ENCODE assay signal across 12 cellular contexts in the genomic region with DNA sequence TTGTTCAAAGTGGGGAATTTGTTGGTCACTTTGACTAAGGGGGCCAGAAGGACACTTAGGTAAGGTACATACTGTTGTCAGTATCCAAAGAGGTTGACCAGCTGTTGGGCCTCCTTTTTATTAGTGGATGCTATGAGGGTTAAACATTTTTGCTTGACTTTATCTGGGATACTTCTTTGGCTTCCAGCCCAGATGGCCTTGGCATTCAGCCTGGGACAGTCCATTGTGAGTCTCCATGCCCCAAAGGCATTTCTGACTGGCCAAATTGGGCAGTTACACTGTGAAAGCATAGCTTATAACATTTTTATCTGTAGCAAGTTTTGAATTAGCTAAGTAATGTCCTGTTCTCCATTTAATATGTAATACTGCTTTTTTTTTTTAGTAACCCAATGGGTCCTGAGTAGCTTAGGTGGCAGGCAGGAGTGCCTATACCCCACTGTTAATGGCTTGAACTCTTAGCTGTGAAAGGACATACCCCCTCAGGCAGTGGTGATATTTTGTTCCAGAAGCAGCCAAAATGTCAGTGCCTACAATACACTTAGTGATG. TPM values are rescaled to one million over a fixed set of nuclear protein-coding genes. Genes with fewer than 3 reads are reported as not detected.
DNase-seq lines count a peak whose midpoint lies in the region; ATAC-seq, FAIRE-seq and TF ChIP-seq lines count a peak whose summit lies in the region.
"Had no signal": no experiment of that assay in that cellular context is flagged by ENCODE, and none has a peak within 500 bp of the region (broad histone marks: within the 10 kb centered on the region; RNA-seq: fewer than 3 reads in every experiment).

No MANE protein-coding gene starts in this region.

- no peaks in the 10 kb centered on the region for H4K20me1 ChIP-seq in Karpas-422 (ENCODE audit: insufficient read depth, low read depth, low read length)

- no peak for FAIRE-seq in frontal cortex (lab: Jason Lieb, UNC)

- no peaks in the 10 kb centered on the region for H3K79me2 ChIP-seq in Karpas-422 (ENCODE audit: low read length)

- no peak overlapping the region for H3K27ac Mint-ChIP-seq in endothelial cell (ENCODE audit: unreplicated experiment)
- H3K27ac Mint-ChIP-seq in activated T-helper 17 cell treated with anti-CD3 and anti-CD28 coated beads, Interleukin-2, amount 50 U/mL, for 72 hours, result no peak overlapping the region

- no peak overlapping the region for H2AFZ ChIP-seq in Karpas-422 (ENCODE audit: low read length)

- TF ChIP-seq CTCF in AG04449 (IDR thresholded peaks at IDR 0.05; ENCODE audit: insufficient read depth, low read length, missing control alignments), result no peak
- TF ChIP-seq CTCF in endothelial cell (IDR thresholded peaks at IDR 0.05; ENCODE audit: unreplicated experiment), result no peak

- H3K36me3 Mint-ChIP-seq in endothelial cell (ENCODE audit: low read depth, unreplicated experiment), result no peaks in the 10 kb centered on the region
- no peaks in the 10 kb centered on the region for H3K36me3 Mint-ChIP-seq in activated T-helper 17 cell treated with anti-CD3 and anti-CD28 coated beads, Interleukin-2, amount 50 U/mL, for 72 hours (ENCODE audit: low read depth)

- H3K4me3 Mint-ChIP-seq in endothelial cell (ENCODE audit: unreplicated experiment), result no peak overlapping the region
- H3K4me3 Mint-ChIP-seq in activated T-helper 17 cell treated with anti-CD3 and anti-CD28 coated beads, Interleukin-2, amount 50 U/mL, for 72 hours, result no peak overlapping the region
- H3K4me3 Mint-ChIP-seq: nephron had no signal

- peaks cover 5% of the 10 kb centered on the region for H3K9me3 Mint-ChIP-seq in endothelial cell (ENCODE audit: unreplicated experiment)
- H3K9me3 Mint-ChIP-seq in activated T-helper 17 cell treated with anti-CD3 and anti-CD28 coated beads, Interleukin-2, amount 50 U/mL, for 72 hours, result peaks cover 10% of the 10 kb centered on the region
- H3K9me3 Mint-ChIP-seq: nephron had no signal

- no peak overlapping the region for H3K27ac ChIP-seq in Karpas-422 (ENCODE audit: low read length)

- H3K4me3 ChIP-seq in AG04449 (ENCODE audit: low read depth, low read length), result no peak overlapping the region
- no peak overlapping the region for H3K4me3 ChIP-seq in Karpas-422 (ENCODE audit: low read length)

- ATAC-seq in activated T-helper 17 cell treated with anti-CD3 and anti-CD28 coated beads, Interleukin-2, amount 50 U/mL, for 72 hours (replicated peaks), result no peak

- H3K9me2 ChIP-seq in Karpas-422 (replicated peaks; ENCODE audit: insufficient read depth, low read length), result no peaks in the 10 kb centered on the region

- no peak overlapping the region for H3K4me2 ChIP-seq in Karpas-422 (ENCODE audit: low read depth, low read length, poor library complexity, severe bottlenecking)

- peaks cover 31% of the 10 kb centered on the region for H3K4me1 Mint-ChIP-seq in endothelial cell (ENCODE audit: unreplicated experiment)
- peaks cover 18% of the 10 kb centered on the region for H3K4me1 Mint-ChIP-seq in activated T-helper 17 cell treated with anti-CD3 and anti-CD28 coated beads, Interleukin-2, amount 50 U/mL, for 72 hours

- POLR2A ChIA-PET in AG04449 (lab: Yijun Ruan, JAX), result no interaction called here

- peaks cover 3% of the 10 kb centered on the region for H3K27me3 Mint-ChIP-seq in endothelial cell (ENCODE audit: unreplicated experiment)
- no peaks in the 10 kb centered on the region for H3K27me3 Mint-ChIP-seq in activated T-helper 17 cell treated with anti-CD3 and anti-CD28 coated beads, Interleukin-2, amount 50 U/mL, for 72 hours

- no peak overlapping the region for H3K9ac ChIP-seq in Karpas-422 (ENCODE audit: low read length)

- H3K4me1 ChIP-seq in Karpas-422 (ENCODE audit: low read length), result peaks cover 13% of the 10 kb centered on the region

- no peaks in the 10 kb centered on the region for H3K9me3 ChIP-seq in Karpas-422 (ENCODE audit: low read length)

- H3K27me3 ChIP-seq in Karpas-422 (ENCODE audit: low read length), result no peaks in the 10 kb centered on the region

- CTCF ChIA-PET in AG04449 (lab: Yijun Ruan, JAX), result interaction anchor here (0.7 to 2.1 kb wide), 4 partner anchors 20 to 853 kb away, joined by 3 to 8 read pairs (median 6); no protein-coding TSS in a partner anchor

- peak; percentile 21 for DNase-seq in AG04449 (ENCODE audit: low read depth, low spot score)
- peak; percentile 97 for DNase-seq in M059J (ENCODE audit: low read depth)
- DNase-seq in dermis microvascular lymphatic vessel endothelial cell (ENCODE audit: low read depth in 2 of 2), result peak; percentile 47 to 57
- peak; percentile 26 for DNase-seq in kidney tubule cell (ENCODE audit: low spot score)
- no peak for DNase-seq in endothelial cell (ENCODE audit: low spot score)
- no peak for DNase-seq in Karpas-422
- no peak for DNase-seq in frontal cortex (ENCODE audit: low spot score in 2 of 2)
- DNase-seq: activated naive CD4-positive, alpha-beta T cell treated with anti-CD3 and anti-CD28 coated beads, Interleukin-2, amount 50 U/mL, for 16 hours; AML-193; NCI-H1092 treated with DMSO at 0.1 percent for 48 hours had no signal

- H3K36me3 ChIP-seq in Karpas-422 (ENCODE audit: insufficient read depth, low read length), result no peaks in the 10 kb centered on the region

RNA-seq across cellular contexts. Expression of a gene that starts 35.4 kb away (rescaled TPM):
- total RNA-seq in M059J (2014; rRNA removed; shearing (Covaris generic)), result 0.34 TPM in 1 of 2 replicates, not detected in the other
- total RNA-seq in dermis microvascular lymphatic vessel endothelial cell, result 0.13 TPM in 1 of 2 replicates, not detected in the other
- 1.5 TPM for total RNA-seq in endothelial cell (ENCODE audit: unreplicated experiment)
- 7.1 and 7.2 TPM in 2 replicates for total RNA-seq in Karpas-422 (2014; rRNA removed; shearing (Covaris generic); ENCODE audit: low replicate concordance)
- total RNA-seq in activated T-helper 17 cell treated with anti-CD3 and anti-CD28 coated beads, Interleukin-2, amount 50 U/mL, for 72 hours, result not detected
- 0.41 TPM for total RNA-seq in frontal cortex

Comparison
In these comparisons a context has a peak if more than half of its experiments do, and no peak if none do; other contexts are left out.
1. DNase-seq: peak in AG04449 (single experiment), M059J (single experiment), dermis microvascular lymphatic vessel endothelial cell (2 of 2) and kidney tubule cell (single experiment); none in endothelial cell (single experiment), Karpas-422 (single experiment) and frontal cortex (0 of 2).